In genomic region chr11:61477734-61478148, GRCh38 we compare ENCODE assay signal across 8 cellular contexts. TPM values are rescaled to one million over a fixed set of nuclear protein-coding genes. Genes with fewer than 3 reads are reported as not detected.
A peak's percentile ranks its signal among the peaks of the same experiment; 100 is the strongest.
DNase-seq lines count a peak whose midpoint lies in the region; ATAC-seq and TF ChIP-seq lines count a peak whose summit lies in the region.

No MANE protein-coding gene starts in this region.

- TF ChIP-seq POLR2A in spleen (IDR thresholded peaks at IDR 0.05) = no peak

- H3K27ac ChIP-seq in OCI-LY7 (ENCODE audit: low read depth, low read length, poor library complexity, severe bottlenecking) (no peak overlapping the region), cardiac muscle cell (no peak overlapping the region), spleen (no peak overlapping the region)

- no peaks in the 10 kb centered on the region for H3K9me2 ChIP-seq in OCI-LY7 (ENCODE audit: insufficient read depth, low read length)

- no peak overlapping the region for H3K4me2 ChIP-seq in OCI-LY7 (ENCODE audit: low read length)

- H3K4me3 ChIP-seq in OCI-LY7 (ENCODE audit: low read depth, low read length, poor library complexity, severe bottlenecking) (no peak overlapping the region), cardiac muscle cell (no peak overlapping the region), spleen (no peak overlapping the region)

- WGBS in spleen, 5 donors = 3 to 24% (median 4%) methylated on average over 2 to 18 of the region's 18 CpGs

- H3K27me3 ChIP-seq in cardiac muscle cell (no peaks in the 10 kb centered on the region), spleen (replicated peaks in 1 of 7) (peaks cover 0 to 24% (median 6%) of the 10 kb centered on the region in 7 donors)

- no peaks in the 10 kb centered on the region for H3K79me2 ChIP-seq in OCI-LY7 (ENCODE audit: insufficient read depth, low read depth, low read length)

- BruUV-seq in OCI-LY7 (replicated peaks; lab: Mats Ljungman, UMichigan) = no TSS peak

- H3K36me3 ChIP-seq in OCI-LY7 (ENCODE audit: insufficient read depth, low read length) (peaks cover 6% of the 10 kb centered on the region; the same call in 1 of the 2 replicates), cardiac muscle cell (no peaks in the 10 kb centered on the region), spleen (peaks cover 0 to 15% (median 2%) of the 10 kb centered on the region in 6 donors)

- TF ChIP-seq CTCF in OCI-LY7 (conservative IDR thresholded peaks at IDR 0.05; ENCODE audit: low read length) = peak; percentile 93
- TF ChIP-seq CTCF in cardiac muscle cell (IDR thresholded peaks at IDR 0.05; ENCODE audit: low read depth, low read length) = peak; percentile 89
- TF ChIP-seq CTCF in spleen (IDR thresholded peaks at IDR 0.05 in 8 of 11, conservative IDR thresholded peaks at IDR 0.05 in 3 of 11) = peak; percentile 65 to 96 (median 83)

- intact Hi-C loops in OCI-LY7 (cut with micrococcal nuclease; ENCODE audit: unreplicated experiment) (loop anchor here (1.0 to 5.0 kb wide), 2 partner anchors 40 to 160 kb away; no protein-coding TSS in a partner anchor), spleen (cut with DNase I; ENCODE audit: low total_unique reads) (loop anchor here (5.0 to 10.0 kb wide), 2 partner anchors 40 to 157 kb away; no protein-coding TSS in a partner anchor)

- DNase-seq in DMS153 treated with DMSO at 0.1 percent for 48 hours (lab: John Stamatoyannopoulos, UW; ENCODE audit: unreplicated experiment) = peak; percentile 18
- no peak for DNase-seq in DMS153 (lab: John Stamatoyannopoulos, UW)
- peak; percentile 52 for DNase-seq in OCI-LY7 (ENCODE audit: low spot score)
- DNase-seq in activated effector memory CD4-positive, alpha-beta T cell treated with anti-CD3 and anti-CD28 coated beads, Interleukin-2, amount 50 U/mL, for 16 hours = peak; percentile 86
- DNase-seq in cardiac muscle cell (ENCODE audit: low read depth in 1 of 2, low spot score in 1 of 2) = peak in 1 of 2 donors; percentile 61
- peak; percentile 88 for DNase-seq in spleen
- DNase-seq in mesenteric fat pad (ENCODE audit: low spot score) = no peak

- no peak overlapping the region for H2AFZ ChIP-seq in OCI-LY7 (ENCODE audit: low read length)

- ATAC-seq in GM19463 (IDR thresholded peaks at IDR 0.05; ENCODE audit: unreplicated experiment) = no peak

- POLR2A ChIA-PET in OCI-LY7 (lab: Charles Lee) = interaction anchor here (0.5 to 0.6 kb wide), 2 partner anchors 48 to 160 kb away, joined by 3 to 4 read pairs; partner anchors contain the start of genes CPSF7 and SDHAF2

- H3K9me3 ChIP-seq in OCI-LY7 (ENCODE audit: low read length) (no peaks in the 10 kb centered on the region), cardiac muscle cell (ENCODE audit: low read depth) (no peaks in the 10 kb centered on the region), spleen (no peaks in the 10 kb centered on the region)

- CTCF ChIA-PET in OCI-LY7 (lab: Charles Lee; ENCODE audit: unreplicated experiment) = no interaction called here

- H4K20me1 ChIP-seq in OCI-LY7 (ENCODE audit: insufficient read depth, low read length) = no peaks in the 10 kb centered on the region

- H3K4me1 ChIP-seq in OCI-LY7 (ENCODE audit: insufficient read depth, low read length, poor library complexity, severe bottlenecking) (no peaks in the 10 kb centered on the region), cardiac muscle cell (ENCODE audit: low read depth) (peaks cover 5% of the 10 kb centered on the region), spleen (peaks cover 0 to 34% (median 15%) of the 10 kb centered on the region in 6 donors)

RNA-seq across cellular contexts. Expression of gene LRRC10B, which starts 30.8 kb away (rescaled TPM):
- not detected in 2 replicates for total RNA-seq in OCI-LY7 (2014; rRNA removed; shearing (Covaris generic))
- total RNA-seq in OCI-LY7 (2022) (not detected in 2 replicates), cardiac muscle cell (0.60 and 0.74 TPM in 2 replicates), spleen (under 1 TPM in 3 of 7 donors, not detected in 4; 0.27 to 0.37 (median 0.35) TPM), mesenteric fat pad (1.2 TPM)
- polyA plus RNA-seq in cardiac muscle cell (0.62 and 0.65 TPM in 2 replicates), spleen (under 1 TPM; 0.28 to 0.82 (median 0.32) TPM)

RNA-seq across cellular contexts. Expression of gene SDHAF2, which starts 47.8 kb away (rescaled TPM):
- total RNA-seq in OCI-LY7 (2014; rRNA removed; shearing (Covaris generic)) = 40.6 and 41.2 TPM in 2 replicates
- 28.0 and 33.3 TPM in 2 replicates for total RNA-seq in OCI-LY7 (2022)
- total RNA-seq in cardiac muscle cell = 21.3 and 28.1 TPM in 2 replicates
- 55.8 and 67.4 TPM in 2 replicates for polyA plus RNA-seq in cardiac muscle cell
- 10 to 100 TPM; 39.8 to 74.2 (median 50.0) TPM for total RNA-seq in spleen
- polyA plus RNA-seq in spleen = 10 to 100 TPM; 50.4 to 73.0 (median 56.8) TPM
- 40.2 TPM for total RNA-seq in mesenteric fat pad

RNA-seq across cellular contexts. Expression of gene CPSF7, which starts 48.0 kb away (rescaled TPM):
- 56.1 and 69.4 TPM in 2 replicates for total RNA-seq in OCI-LY7 (2014; rRNA removed; shearing (Covaris generic))
- total RNA-seq in OCI-LY7 (2022) = 128 and 153 TPM in 2 replicates
- 46.9 and 64.7 TPM in 2 replicates for total RNA-seq in cardiac muscle cell
- 34.6 and 55.5 TPM in 2 replicates for polyA plus RNA-seq in cardiac muscle cell
- total RNA-seq in spleen = 10 to 100 TPM; 60.3 to 94.3 (median 85.5) TPM
- 10 to 100 TPM; 30.0 to 44.6 (median 35.3) TPM for polyA plus RNA-seq in spleen
- total RNA-seq in mesenteric fat pad = 73.0 TPM

Comparison
In these comparisons a context has a peak if more than half of its experiments do, and no peak if none do; other contexts are left out.
1. DNase-seq: peak in DMS153 treated with DMSO at 0.1 percent for 48 hours (single experiment), OCI-LY7 (single experiment), activated effector memory CD4-positive, alpha-beta T cell treated with anti-CD3 and anti-CD28 coated beads, Interleukin-2, amount 50 U/mL, for 16 hours (single experiment) and spleen (single experiment); none in DMS153 (single experiment) and mesenteric fat pad (single experiment).
2. Peak in every context shown above with its lines, with median percentiles within 50 percentile points of each other: CTCF ChIP-seq.